ENCODE assay signal across 12 cellular contexts in genomic region chr5:127519527-127519926, GRCh38. TPM values are rescaled to one million over a fixed set of nuclear protein-coding genes. Genes with fewer than 3 reads are reported as not detected.
DNase-seq lines count a peak whose midpoint lies in the region; TF ChIP-seq lines count a peak whose summit lies in the region.
"Had no signal": no experiment of that assay in that cellular context is flagged by ENCODE, and none has a peak within 500 bp of the region (broad histone marks: within the 10 kb centered on the region; RNA-seq: fewer than 3 reads in every experiment).

No MANE protein-coding gene starts in this region.

- no peak overlapping the region for H3K27ac Mint-ChIP-seq in Caco-2 (ENCODE audit: unreplicated experiment)
- no peak overlapping the region for H3K27ac Mint-ChIP-seq in activated T-helper 2 cell treated with anti-CD3 and anti-CD28 coated beads, Interferon-gamma antibody, Interleukin-2, Interleukin-4, amounts not matched to agents 10 μg/mL and 5 μg/mL and 100 μg/mL, durations not matched to agents 14 hours and 24 hours and 36 hours
- H3K27ac Mint-ChIP-seq in immature natural killer cell: peak overlapping the region in 4 of 6 donors; percentile 18 to 62 (median 28)

- no peak for TF ChIP-seq CTCF in Caco-2 (IDR thresholded peaks at IDR 0.05; ENCODE audit: insufficient read depth in 1 of 2, low read depth in 1 of 2, low read length in 1 of 2, severe bottlenecking in 1 of 2, unreplicated experiment in 1 of 2)
- TF ChIP-seq CTCF in GM10266 (IDR thresholded peaks at IDR 0.05; ENCODE audit: control insufficient read depth, insufficient read depth, low read depth, missing control alignments): no peak

- H2AFZ ChIP-seq in ACC112 (ENCODE audit: low read length, unreplicated experiment): no peak overlapping the region

- H3K4me1 Mint-ChIP-seq in Caco-2 (ENCODE audit: low read depth, unreplicated experiment): peaks cover 13% of the 10 kb centered on the region
- H3K4me1 Mint-ChIP-seq in activated T-helper 2 cell treated with anti-CD3 and anti-CD28 coated beads, Interferon-gamma antibody, Interleukin-2, Interleukin-4, amounts not matched to agents 10 μg/mL and 5 μg/mL and 100 μg/mL, durations not matched to agents 14 hours and 24 hours and 36 hours (ENCODE audit: low read depth): peaks cover 23% of the 10 kb centered on the region
- H3K4me1 Mint-ChIP-seq in immature natural killer cell: peaks cover 28 to 48% of the 10 kb centered on the region in 2 donors

- POLR2A ChIA-PET in Caco-2 (lab: Charles Lee): no interaction called here

- peaks cover 55% of the 10 kb centered on the region for H3K79me2 ChIP-seq in ACC112 (ENCODE audit: control insufficient read depth, insufficient read depth, low read length, unreplicated experiment)

- H3K4me3 ChIP-seq in ACC112 (ENCODE audit: low read depth, low read length) (peak overlapping the region; percentile 96), Caco-2 (ENCODE audit: low read depth, low read length) (no peak overlapping the region)

- peaks cover 50% of the 10 kb centered on the region for H3K36me3 Mint-ChIP-seq in Caco-2 (ENCODE audit: insufficient read depth, unreplicated experiment)
- peaks cover 54% of the 10 kb centered on the region for H3K36me3 Mint-ChIP-seq in activated T-helper 2 cell treated with anti-CD3 and anti-CD28 coated beads, Interferon-gamma antibody, Interleukin-2, Interleukin-4, amounts not matched to agents 10 μg/mL and 5 μg/mL and 100 μg/mL, durations not matched to agents 14 hours and 24 hours and 36 hours (ENCODE audit: low read depth)
- peaks cover 10 to 20% (median 18%) of the 10 kb centered on the region in 3 donors for H3K36me3 Mint-ChIP-seq in immature natural killer cell

- BruUV-seq in Caco-2 (replicated peaks; lab: Mats Ljungman, UMichigan): no TSS peak

- H3K27ac ChIP-seq in ACC112 (ENCODE audit: low read depth, low read length): no peak overlapping the region; the same call in 1 of the 2 replicates
- H3K27ac ChIP-seq: esophagus muscularis mucosa had no signal

- peaks cover 25% of the 10 kb centered on the region for H3K9me3 Mint-ChIP-seq in Caco-2 (ENCODE audit: unreplicated experiment)
- H3K9me3 Mint-ChIP-seq in activated T-helper 2 cell treated with anti-CD3 and anti-CD28 coated beads, Interferon-gamma antibody, Interleukin-2, Interleukin-4, amounts not matched to agents 10 μg/mL and 5 μg/mL and 100 μg/mL, durations not matched to agents 14 hours and 24 hours and 36 hours: peaks cover 19% of the 10 kb centered on the region
- H3K9me3 Mint-ChIP-seq in immature natural killer cell: peaks cover 0 to 2% (median 0%) of the 10 kb centered on the region in 6 donors

- H3K36me3 ChIP-seq in ACC112 (ENCODE audit: insufficient read depth, low read length): peaks cover 43% of the 10 kb centered on the region
- H3K36me3 ChIP-seq in Caco-2 (ENCODE audit: control insufficient read depth, insufficient read depth, low read length): peaks cover 3% of the 10 kb centered on the region

- H3K4me3 Mint-ChIP-seq in Caco-2 (ENCODE audit: unreplicated experiment) (peak overlapping the region; percentile 79), immature natural killer cell (peak overlapping the region; percentile 22 to 87 (median 55))
- peak overlapping the region; percentile 70 for H3K4me3 Mint-ChIP-seq in activated T-helper 2 cell treated with anti-CD3 and anti-CD28 coated beads, Interferon-gamma antibody, Interleukin-2, Interleukin-4, amounts not matched to agents 10 μg/mL and 5 μg/mL and 100 μg/mL, durations not matched to agents 14 hours and 24 hours and 36 hours (ENCODE audit: low read depth)

- no peaks in the 10 kb centered on the region for H3K27me3 Mint-ChIP-seq in Caco-2 (ENCODE audit: insufficient read depth, unreplicated experiment)
- peaks cover 5% of the 10 kb centered on the region for H3K27me3 Mint-ChIP-seq in activated T-helper 2 cell treated with anti-CD3 and anti-CD28 coated beads, Interferon-gamma antibody, Interleukin-2, Interleukin-4, amounts not matched to agents 10 μg/mL and 5 μg/mL and 100 μg/mL, durations not matched to agents 14 hours and 24 hours and 36 hours (ENCODE audit: low read depth)
- H3K27me3 Mint-ChIP-seq in immature natural killer cell (ENCODE audit: low read depth in 3 of 3): peaks cover 0 to 1% (median 0%) of the 10 kb centered on the region in 3 donors

- CTCF ChIA-PET in Caco-2 (lab: Charles Lee): no interaction called here

- intact Hi-C loops in Caco-2 (cut with micrococcal nuclease; ENCODE audit: unreplicated experiment): no loop called here
- intact Hi-C loops in activated T-helper 2 cell treated with anti-CD3 and anti-CD28 coated beads, Interferon-gamma antibody, Interleukin-2, Interleukin-4, amounts not matched to agents 10 μg/mL and 5 μg/mL and 100 μg/mL, durations not matched to agents 14 hours and 24 hours and 36 hours (cut with micrococcal nuclease): loop anchor here (5.0 to 10.0 kb wide), 3 partner anchors 445 to 565 kb away; partner anchors contain the start of genes C5orf63, MARCHF3 and SLC12A2

- no peak for DNase-seq in Caco-2
- DNase-seq in activated T-helper 2 cell treated with anti-CD3 and anti-CD28 coated beads, Interferon-gamma antibody, Interleukin-2, Interleukin-4, amounts not matched to agents 10 μg/mL and 5 μg/mL and 100 μg/mL, durations not matched to agents 14 hours and 24 hours and 36 hours (ENCODE audit: low spot score): no peak
- DNase-seq in immature natural killer cell: no peak
- DNase-seq in iPS-NIHi11 (ENCODE audit: low spot score): no peak
- no peak for DNase-seq in GM10266 (ENCODE audit: extremely low spot score)
- DNase-seq in hypothalamus (lab: John Stamatoyannopoulos, UW): no peak
- DNase-seq in activated CD8-positive, alpha-beta memory T cell treated with anti-CD3 and anti-CD28 coated beads, Interleukin-2, amount 50 U/mL, for 48 hours: no peak
- DNase-seq: left ventricle myocardium superior, NCI-H2107, right cardiac atrium had no signal

- peaks cover 6% of the 10 kb centered on the region for H3K9me3 ChIP-seq in Caco-2

- H3K27me3 ChIP-seq in ACC112 (ENCODE audit: insufficient read depth, low read length) (no peaks in the 10 kb centered on the region), Caco-2 (replicated peaks; ENCODE audit: control insufficient read depth, insufficient read depth, low read length) (no peaks in the 10 kb centered on the region)
- H3K27me3 ChIP-seq: esophagus muscularis mucosa had no signal

- H3K4me1 ChIP-seq in ACC112 (ENCODE audit: control insufficient read depth, insufficient read depth, low read length, unreplicated experiment): peaks cover 13% of the 10 kb centered on the region
- H3K4me1 ChIP-seq in Caco-2: peaks cover 4% of the 10 kb centered on the region; the same call in 1 of the 2 replicates

RNA-seq across cellular contexts. Expression of gene PRRC1, which starts 2.1 kb away (rescaled TPM):
- total RNA-seq in Caco-2 (2022): 81.0 and 81.7 TPM in 2 replicates
- 53.5 and 56.9 TPM in 2 replicates for total RNA-seq in activated T-helper 2 cell treated with anti-CD3 and anti-CD28 coated beads, Interferon-gamma antibody, Interleukin-2, Interleukin-4, amounts not matched to agents 10 μg/mL and 5 μg/mL and 100 μg/mL, durations not matched to agents 14 hours and 24 hours and 36 hours
- 10 to 100 TPM; 18.2 to 36.5 (median 36.3) TPM for polyA plus RNA-seq in immature natural killer cell

Comparison
In these comparisons a context has a peak if more than half of its experiments do, and no peak if none do; other contexts are left out.
1. H3K27ac Mint-ChIP-seq: peak in immature natural killer cell (4 of 6); none in Caco-2 (single experiment) and activated T-helper 2 cell treated with anti-CD3 and anti-CD28 coated beads, Interferon-gamma antibody, Interleukin-2, Interleukin-4, amounts not matched to agents 10 μg/mL and 5 μg/mL and 100 μg/mL, durations not matched to agents 14 hours and 24 hours and 36 hours (single experiment).
2. Peak in every context shown above with its lines, with median percentiles within 50 percentile points of each other: H3K4me3 Mint-ChIP-seq.